1 cellular context compared by ENCODE assay signal in the genomic region with DNA sequence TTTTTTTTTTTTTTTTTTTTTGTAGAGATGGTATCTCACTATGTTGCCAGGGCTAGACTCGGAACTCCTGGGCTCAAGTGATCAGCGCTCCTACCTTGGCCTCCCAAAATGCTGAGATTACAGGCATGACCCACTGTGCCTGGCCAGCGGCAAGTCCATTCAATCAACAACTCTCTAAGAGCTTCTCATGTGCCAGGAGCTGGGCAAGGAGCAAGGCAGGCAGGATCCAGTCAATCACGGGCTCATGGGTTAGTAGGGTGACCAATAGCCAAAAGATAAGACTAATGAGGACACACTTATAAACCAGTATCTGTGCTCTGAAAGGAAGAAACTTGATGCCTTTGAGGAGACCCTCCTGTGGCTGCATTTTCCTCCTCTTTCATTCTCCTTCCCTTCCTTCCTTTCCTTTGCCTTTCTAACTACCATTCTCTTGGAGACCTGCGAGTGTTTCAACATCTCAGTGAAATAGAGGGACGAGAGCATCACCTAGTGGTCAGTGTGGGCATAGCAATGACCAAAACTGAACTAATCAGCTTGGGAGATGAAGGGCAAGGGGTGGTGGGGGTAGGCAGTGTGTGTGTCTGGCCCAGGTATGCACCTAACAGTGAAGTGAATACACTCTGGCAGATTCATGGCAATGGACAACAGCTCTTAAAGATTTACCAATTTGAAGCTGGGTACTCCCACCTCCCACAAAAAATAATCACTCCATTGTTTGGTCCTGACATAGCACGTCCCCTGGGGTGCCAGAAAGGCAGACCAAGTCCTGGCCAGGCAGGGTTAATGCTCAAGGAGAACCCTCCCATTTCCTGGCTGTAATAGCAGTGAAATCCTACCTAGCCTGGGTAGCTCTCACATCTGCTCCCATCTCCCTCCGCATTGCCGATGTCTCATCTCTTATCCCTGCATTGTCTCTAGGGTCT.
TF ChIP-seq lines count a peak whose summit lies in the region.

No MANE protein-coding gene starts in this region.

TF ChIP-seq in IMR-90, 13 proteins besides CTCF, POLR2A, EP300 and RAD21 (continued from another document):
- TF ChIP-seq, protein P1, sequence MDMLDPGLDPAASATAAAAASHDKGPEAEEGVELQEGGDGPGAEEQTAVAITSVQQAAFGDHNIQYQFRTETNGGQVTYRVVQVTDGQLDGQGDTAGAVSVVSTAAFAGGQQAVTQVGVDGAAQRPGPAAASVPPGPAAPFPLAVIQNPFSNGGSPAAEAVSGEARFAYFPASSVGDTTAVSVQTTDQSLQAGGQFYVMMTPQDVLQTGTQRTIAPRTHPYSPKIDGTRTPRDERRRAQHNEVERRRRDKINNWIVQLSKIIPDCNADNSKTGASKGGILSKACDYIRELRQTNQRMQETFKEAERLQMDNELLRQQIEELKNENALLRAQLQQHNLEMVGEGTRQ (IDR thresholded peaks at IDR 0.05; ENCODE audit: low read depth, low read length): no peak; the same call in 1 of the 2 replicates
- TF ChIP-seq MAFK (IDR thresholded peaks at IDR 0.05; ENCODE audit: low read depth, low read length) (no peak), CHD1 (IDR thresholded peaks at IDR 0.05; ENCODE audit: low read depth, low read length) (no peak), RFX5 (IDR thresholded peaks at IDR 0.05; ENCODE audit: low read depth, low read length) (0 out of 2 replicates have a peak, but pooled peaks have one; percentile 15)
- TF ChIP-seq, protein P2, sequence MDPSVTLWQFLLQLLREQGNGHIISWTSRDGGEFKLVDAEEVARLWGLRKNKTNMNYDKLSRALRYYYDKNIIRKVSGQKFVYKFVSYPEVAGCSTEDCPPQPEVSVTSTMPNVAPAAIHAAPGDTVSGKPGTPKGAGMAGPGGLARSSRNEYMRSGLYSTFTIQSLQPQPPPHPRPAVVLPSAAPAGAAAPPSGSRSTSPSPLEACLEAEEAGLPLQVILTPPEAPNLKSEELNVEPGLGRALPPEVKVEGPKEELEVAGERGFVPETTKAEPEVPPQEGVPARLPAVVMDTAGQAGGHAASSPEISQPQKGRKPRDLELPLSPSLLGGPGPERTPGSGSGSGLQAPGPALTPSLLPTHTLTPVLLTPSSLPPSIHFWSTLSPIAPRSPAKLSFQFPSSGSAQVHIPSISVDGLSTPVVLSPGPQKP (IDR thresholded peaks at IDR 0.05; ENCODE audit: borderline replicate concordance, low read depth, low read length): no peak
